31 cellular contexts compared by ENCODE assay signal in the genomic region with DNA sequence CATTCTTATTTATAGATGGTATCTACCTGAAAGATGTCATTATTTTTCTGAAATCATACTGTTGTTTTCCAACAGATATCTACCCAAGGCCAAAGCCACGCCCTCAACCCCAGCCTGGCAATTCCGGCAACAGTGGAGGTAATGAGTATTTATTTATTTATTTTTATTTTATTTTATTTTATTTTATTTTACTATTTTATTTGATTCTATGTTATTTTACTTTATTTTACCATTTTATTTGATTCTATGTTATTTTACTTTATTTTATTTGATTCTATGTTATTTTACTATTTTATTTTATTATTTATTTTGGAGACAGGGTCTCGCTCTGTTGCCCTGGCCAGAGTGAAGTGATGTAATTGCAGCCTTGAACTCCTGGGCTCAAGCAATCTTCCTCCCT. TPM values are rescaled to one million over a fixed set of nuclear protein-coding genes. Genes with fewer than 3 reads are reported as not detected.
"Had no signal": no experiment of that assay in that cellular context is flagged by ENCODE, and none has a peak within 500 bp of the region (broad histone marks: within the 10 kb centered on the region; RNA-seq: fewer than 3 reads in every experiment).

No MANE protein-coding gene starts in this region.

- H3K27me3 ChIP-seq: colonic mucosa, esophagus muscularis mucosa, esophagus squamous epithelium, foreskin keratinocyte, gastrocnemius medialis, gastroesophageal sphincter, heart left ventricle, hepatocyte had no signal

- H3K79me2 ChIP-seq: hepatocyte had no signal

- H3K9me3 Mint-ChIP-seq: dendritic cell treated with granulocyte-macrophage colony-stimulating factor and Interleukin-4, amounts not matched to agents 40 ng/mL and 50 ng/mL, for 4 days; effector memory CD8-positive, alpha-beta T cell; endodermal cell had no signal

- H3K4me3 Mint-ChIP-seq: dendritic cell treated with granulocyte-macrophage colony-stimulating factor and Interleukin-4, amounts not matched to agents 40 ng/mL and 50 ng/mL, for 4 days; effector memory CD8-positive, alpha-beta T cell; endodermal cell had no signal

- H3K4me3 ChIP-seq: colonic mucosa, coronary artery, dorsolateral prefrontal cortex, esophagus muscularis mucosa, esophagus squamous epithelium, gastrocnemius medialis, gastroesophageal sphincter, heart left ventricle, heart right ventricle, hepatocyte had no signal

- DNase-seq: colonic mucosa; cortex of kidney; dermis blood vessel endothelial cell; dorsolateral prefrontal cortex; effector CD4-positive, alpha-beta T cell; effector CD8-positive, alpha-beta T cell; effector memory CD4-positive, alpha-beta T cell; effector memory CD8-positive, alpha-beta T cell; erythroblast; esophagus squamous epithelium; foreskin fibroblast; foreskin keratinocyte; foreskin melanocyte; gastrocnemius medialis; glutamatergic neuron; head of caudate nucleus; heart left ventricle; heart right ventricle had no signal

- H3K36me3 ChIP-seq: colonic mucosa, esophagus muscularis mucosa, esophagus squamous epithelium, gastrocnemius medialis, gastroesophageal sphincter, heart left ventricle, heart right ventricle had no signal

- H3K4me1 ChIP-seq: colonic mucosa, esophagus muscularis mucosa, esophagus squamous epithelium, gastrocnemius medialis, gastroesophageal sphincter, heart left ventricle, heart right ventricle had no signal

- H3K4me2 ChIP-seq: hepatocyte had no signal

- FAIRE-seq: colon, endometrium, endothelial cell of umbilical vein had no signal

- ATAC-seq: effector memory CD8-positive, alpha-beta T cell; esophagus mucosa; foreskin keratinocyte; gastrocnemius medialis; gastroesophageal sphincter; heart left ventricle; heart right ventricle had no signal

- H3K27ac ChIP-seq: colonic mucosa, coronary artery, dorsolateral prefrontal cortex, epithelial cell of prostate, esophagus muscularis mucosa, esophagus squamous epithelium, foreskin keratinocyte, gastrocnemius medialis, gastroesophageal sphincter, heart left ventricle, heart right ventricle, hepatocyte had no signal

- H3K9me3 ChIP-seq: colonic mucosa, esophagus muscularis mucosa, esophagus squamous epithelium, gastrocnemius medialis, gastroesophageal sphincter, heart left ventricle, heart right ventricle had no signal

- H2AFZ ChIP-seq: hepatocyte had no signal

- H3K27ac Mint-ChIP-seq: dendritic cell treated with granulocyte-macrophage colony-stimulating factor and Interleukin-4, amounts not matched to agents 40 ng/mL and 50 ng/mL, for 4 days; effector memory CD8-positive, alpha-beta T cell; endodermal cell had no signal

RNA-seq across cellular contexts. Expression of gene XG, which starts 37.7 kb away (rescaled TPM):
- total RNA-seq: endothelial cell of umbilical vein, epithelial cell of proximal tubule, glomerular endothelial cell had no signal
